Comparison of ENCODE assay signal across 20 cellular contexts in genomic region chr5:173003360-173003759, GRCh38. TPM values are rescaled to one million over a fixed set of nuclear protein-coding genes. Genes with fewer than 3 reads are reported as not detected.
DNase-seq lines count a peak whose midpoint lies in the region; ATAC-seq and TF ChIP-seq lines count a peak whose summit lies in the region.
"Had no signal": no experiment of that assay in that cellular context is flagged by ENCODE, and none has a peak within 500 bp of the region (broad histone marks: within the 10 kb centered on the region; RNA-seq: fewer than 3 reads in every experiment).

No MANE protein-coding gene starts in this region.

- no peak overlapping the region for H3K4me2 ChIP-seq in mesendoderm (ENCODE audit: low read length)
- H3K4me2 ChIP-seq: BLaER1 had no signal

- no peak overlapping the region for H3K18ac ChIP-seq in mesendoderm (ENCODE audit: low read length)

- no peak overlapping the region for H4K8ac ChIP-seq in mesendoderm (ENCODE audit: low read depth, low read length)

- no peak overlapping the region for H3K4me3 ChIP-seq in endodermal cell (ENCODE audit: low read length)
- no peak overlapping the region for H3K4me3 ChIP-seq in mesendoderm (ENCODE audit: low read length)
- H3K4me3 ChIP-seq: BLaER1, HAP-1, mucosa of descending colon, psoas muscle had no signal

- CTCF ChIA-PET in T-cell (lab: Charles Lee), result no interaction called here

- H3K9me3 ChIP-seq in endodermal cell (ENCODE audit: control insufficient read depth, low read length), result no peaks in the 10 kb centered on the region
- H3K9me3 ChIP-seq: BLaER1, HAP-1, mucosa of descending colon, psoas muscle had no signal

- H2BK120ac ChIP-seq in mesendoderm (ENCODE audit: low read depth, low read length), result no peak overlapping the region

- no peak for TF ChIP-seq CTCF in endodermal cell (conservative IDR thresholded peaks at IDR 0.05)

- H3K27ac ChIP-seq in endodermal cell (ENCODE audit: low read depth, low read length) (no peak overlapping the region), mesendoderm (ENCODE audit: low read depth, low read length) (no peak overlapping the region)
- H3K27ac ChIP-seq: BLaER1, HL-60, psoas muscle had no signal

- no peaks in the 10 kb centered on the region for H3K36me3 Mint-ChIP-seq in activated naive CD4-positive, alpha-beta T cell treated with anti-CD3 and anti-CD28 coated beads, Interleukin-2, amount 50 U/mL, for 72 hours
- H3K36me3 Mint-ChIP-seq in T-cell (peaks cover 5% of the 10 kb centered on the region), endodermal cell (ENCODE audit: low read depth) (peaks cover 22% of the 10 kb centered on the region)
- H3K36me3 Mint-ChIP-seq in stimulated activated naive B cell treated with anti-CD40 and anti-IgM and Interleukin-4, amounts not matched to agents 10 μg/mL and 1 μg/mL and 100 μg/mL, for 72 hours, result peaks cover 34 to 51% of the 10 kb centered on the region in 2 donors

- H3K27ac Mint-ChIP-seq in activated naive CD4-positive, alpha-beta T cell treated with anti-CD3 and anti-CD28 coated beads, Interleukin-2, amount 50 U/mL, for 72 hours, result peak overlapping the region; percentile 41 to 90
- H3K27ac Mint-ChIP-seq in T-cell, result peak overlapping the region; percentile 2 to 36
- H3K27ac Mint-ChIP-seq in endodermal cell, result peak overlapping the region; percentile 20
- H3K27ac Mint-ChIP-seq in stimulated activated naive B cell treated with anti-CD40 and anti-IgM and Interleukin-4, amounts not matched to agents 10 μg/mL and 1 μg/mL and 100 μg/mL, for 72 hours, result peak overlapping the region; percentile 22

- no peak overlapping the region for H2BK15ac ChIP-seq in mesendoderm (replicated peaks; ENCODE audit: low read depth)

- POLR2A ChIA-PET in T-cell (lab: Charles Lee), result no interaction called here

- peak overlapping the region in 1 of 3 donors; percentile 29 for H3K4me3 Mint-ChIP-seq in T-cell
- no peak overlapping the region for H3K4me3 Mint-ChIP-seq in endodermal cell
- H3K4me3 Mint-ChIP-seq in stimulated activated naive B cell treated with anti-CD40 and anti-IgM and Interleukin-4, amounts not matched to agents 10 μg/mL and 1 μg/mL and 100 μg/mL, for 72 hours, result no peak overlapping the region

- no peak for ATAC-seq in activated naive CD4-positive, alpha-beta T cell treated with anti-CD3 and anti-CD28 coated beads, Interleukin-2, amount 50 U/mL, for 72 hours
- no peak for ATAC-seq in T-cell (replicated peaks in 1 of 4)
- no peak for ATAC-seq in stimulated activated naive B cell treated with anti-CD40 and anti-IgM and Interleukin-4, amounts not matched to agents 10 μg/mL and 1 μg/mL and 100 μg/mL, for 72 hours (replicated peaks)
- ATAC-seq: HepG2, mucosa of descending colon had no signal

- no peak overlapping the region for H3K4ac ChIP-seq in mesendoderm (ENCODE audit: low read depth, low read length)

- H2BK5ac ChIP-seq in mesendoderm (ENCODE audit: low read length), result no peak overlapping the region

- no peak overlapping the region for H4K5ac ChIP-seq in mesendoderm (ENCODE audit: low read length)

- H3K4me1 Mint-ChIP-seq in T-cell (peaks cover 84 to 90% (median 89%) of the 10 kb centered on the region in 3 donors), endodermal cell (peaks cover 7% of the 10 kb centered on the region)
- peaks cover 49 to 75% of the 10 kb centered on the region in 2 donors for H3K4me1 Mint-ChIP-seq in stimulated activated naive B cell treated with anti-CD40 and anti-IgM and Interleukin-4, amounts not matched to agents 10 μg/mL and 1 μg/mL and 100 μg/mL, for 72 hours

- H3K27me3 ChIP-seq in endodermal cell (ENCODE audit: control insufficient read depth, insufficient read depth, low read length, poor library complexity, severe bottlenecking) (no peaks in the 10 kb centered on the region), mesendoderm (ENCODE audit: insufficient read depth, low read length, poor library complexity) (no peaks in the 10 kb centered on the region)
- H3K27me3 ChIP-seq: BLaER1 had no signal

- H3K9me3 Mint-ChIP-seq in activated naive CD4-positive, alpha-beta T cell treated with anti-CD3 and anti-CD28 coated beads, Interleukin-2, amount 50 U/mL, for 72 hours, result no peaks in the 10 kb centered on the region
- no peaks in the 10 kb centered on the region for H3K9me3 Mint-ChIP-seq in T-cell
- no peaks in the 10 kb centered on the region for H3K9me3 Mint-ChIP-seq in endodermal cell
- H3K9me3 Mint-ChIP-seq in stimulated activated naive B cell treated with anti-CD40 and anti-IgM and Interleukin-4, amounts not matched to agents 10 μg/mL and 1 μg/mL and 100 μg/mL, for 72 hours, result no peaks in the 10 kb centered on the region
- H3K9me3 Mint-ChIP-seq: brain had no signal

- peaks cover 27% of the 10 kb centered on the region for H3K79me1 ChIP-seq in mesendoderm (ENCODE audit: low read length)

- no peak overlapping the region for H3K23ac ChIP-seq in mesendoderm (ENCODE audit: low read length)

- H3K56ac ChIP-seq in mesendoderm (ENCODE audit: low read length), result no peak overlapping the region

- 88 to 93% methylated on average over 2 to 3 of the region's 3 CpGs for WGBS in endodermal cell (ENCODE audit: insufficient coverage in 1 of 2, insufficient read length in 1 of 2), 2 experiments
- no CpG with 5 or more reads among the region's 3 CpGs for WGBS in mesendoderm (ENCODE audit: extremely low coverage, insufficient coverage, low lambda C conversion rate)

- no peak overlapping the region for H2AK5ac ChIP-seq in mesendoderm (ENCODE audit: low read length)

- peaks cover 27% of the 10 kb centered on the region for H3K79me2 ChIP-seq in mesendoderm (ENCODE audit: control insufficient read depth, insufficient read depth, low read length)

- H3K27me3 Mint-ChIP-seq in T-cell (no peaks in the 10 kb centered on the region), endodermal cell (ENCODE audit: insufficient read depth) (no peaks in the 10 kb centered on the region)
- H3K27me3 Mint-ChIP-seq in stimulated activated naive B cell treated with anti-CD40 and anti-IgM and Interleukin-4, amounts not matched to agents 10 μg/mL and 1 μg/mL and 100 μg/mL, for 72 hours, result no peaks in the 10 kb centered on the region
- H3K27me3 Mint-ChIP-seq: brain had no signal

- H3K9ac ChIP-seq in endodermal cell (ENCODE audit: extremely low read depth, low read length, poor library complexity, severe bottlenecking) (no peak overlapping the region), mesendoderm (ENCODE audit: low read length) (no peak overlapping the region)
- H3K9ac ChIP-seq: BLaER1 had no signal

- H3K36me3 ChIP-seq in endodermal cell (ENCODE audit: control insufficient read depth, insufficient read depth, low read length), result peaks cover 7% of the 10 kb centered on the region
- H3K36me3 ChIP-seq in mesendoderm (ENCODE audit: control insufficient read depth, insufficient read depth, low read length), result no peaks in the 10 kb centered on the region
- H3K36me3 ChIP-seq: HAP-1 had no signal

- DNase-seq in activated naive CD4-positive, alpha-beta T cell treated with anti-CD3 and anti-CD28 coated beads, Interleukin-2, amount 50 U/mL, for 72 hours (ENCODE audit: low spot score in 2 of 2), result no peak
- DNase-seq in activated naive CD4-positive, alpha-beta T cell treated with anti-CD3 and anti-CD28 coated beads, Interleukin-2, amount 50 U/mL, for 16 hours, result no peak
- DNase-seq in T-cell, result no peak
- no peak for DNase-seq in endodermal cell
- no peak for DNase-seq in stimulated activated naive B cell treated with anti-CD40 and anti-IgM and Interleukin-4, amounts not matched to agents 10 μg/mL and 1 μg/mL and 100 μg/mL, for 72 hours
- DNase-seq in stimulated activated CD4-positive, alpha-beta T cell treated with anti-CD3 and anti-CD28 coated beads, Interleukin-2, amount 100 ng/mL, for 48 hours, result no peak
- no peak for DNase-seq in D341Med (ENCODE audit: low spot score)
- DNase-seq in mesendoderm, result no peak
- DNase-seq: activated CD4-positive, alpha-beta T cell treated with anti-CD3 and anti-CD28 coated beads for 1 hour; mucosa of descending colon; NCI-H1092; NCI-H187; NCI-H526; psoas muscle; stimulated activated CD8-positive, alpha-beta memory T cell treated with anti-CD3 and anti-CD28 coated beads, Interleukin-4, amount 100 ng/mL, for 48 hours had no signal

- H3K4me1 ChIP-seq in endodermal cell (ENCODE audit: control insufficient read depth, insufficient read depth, low read length), result no peaks in the 10 kb centered on the region
- H3K4me1 ChIP-seq in mesendoderm (ENCODE audit: control insufficient read depth, low read depth, low read length), result peaks cover 2% of the 10 kb centered on the region
- H3K4me1 ChIP-seq: HAP-1 had no signal

RNA-seq across cellular contexts. Expression of gene ATP6V0E1, which starts 19.8 kb away (rescaled TPM):
- total RNA-seq in activated naive CD4-positive, alpha-beta T cell treated with anti-CD3 and anti-CD28 coated beads, Interleukin-2, amount 50 U/mL, for 72 hours, result 10 to 100 TPM; 84.7 to 88.3 TPM
- total RNA-seq in T-cell (100 to 1,000 TPM in 4 of 5 donors, 10 to 100 TPM in 1; 81.6 to 156 (median 132) TPM), endodermal cell (100 to 1,000 TPM; 119 to 128 TPM)
- polyA plus RNA-seq in endodermal cell (2013, experiment 1 of 2), result 93.0 TPM
- 84.4 TPM for polyA plus RNA-seq in endodermal cell (2013, experiment 2 of 2)
- 158 TPM for polyA plus RNA-seq in mesendoderm (2013, experiment 1 of 2)
- 151 TPM for polyA plus RNA-seq in mesendoderm (2013, experiment 2 of 2)

RNA-seq across cellular contexts. Expression of gene RPL26L1, which starts 44.1 kb away (rescaled TPM):
- total RNA-seq in activated naive CD4-positive, alpha-beta T cell treated with anti-CD3 and anti-CD28 coated beads, Interleukin-2, amount 50 U/mL, for 72 hours, result 10 to 100 TPM; 53.5 to 61.6 TPM
- total RNA-seq in T-cell (10 to 100 TPM; 13.7 to 16.4 (median 14.0) TPM), endodermal cell (10 to 100 TPM; 56.7 to 60.0 TPM)
- 72.4 TPM for polyA plus RNA-seq in endodermal cell (2013, experiment 1 of 2)
- 76.0 TPM for polyA plus RNA-seq in endodermal cell (2013, experiment 2 of 2)
- polyA plus RNA-seq in mesendoderm (2013, experiment 1 of 2), result 99.4 TPM
- polyA plus RNA-seq in mesendoderm (2013, experiment 2 of 2), result 101 TPM

RNA-seq across cellular contexts. Expression of gene CREBRF, which starts 52.8 kb away (rescaled TPM):
- 10 to 100 TPM; 12.7 to 39.6 TPM for total RNA-seq in activated naive CD4-positive, alpha-beta T cell treated with anti-CD3 and anti-CD28 coated beads, Interleukin-2, amount 50 U/mL, for 72 hours
- total RNA-seq in T-cell (10 to 100 TPM; 77.8 to 94.7 (median 89.7) TPM), endodermal cell (10 to 100 TPM; 12.2 to 12.7 TPM)
- 10.2 TPM for polyA plus RNA-seq in endodermal cell (2013, experiment 1 of 2)
- 7.8 TPM for polyA plus RNA-seq in endodermal cell (2013, experiment 2 of 2)
- 1.0 TPM for polyA plus RNA-seq in mesendoderm (2013, experiment 1 of 2)
- polyA plus RNA-seq in mesendoderm (2013, experiment 2 of 2), result 1.1 TPM
